In genomic region chr1:21302747-21303715, GRCh38 we compare ENCODE assay signal across 8 cellular contexts. TPM values are rescaled to one million over a fixed set of nuclear protein-coding genes. Genes with fewer than 3 reads are reported as not detected.
DNase-seq lines count a peak whose midpoint lies in the region; ATAC-seq and TF ChIP-seq lines count a peak whose summit lies in the region.

No MANE protein-coding gene starts in this region.

- no peaks in the 10 kb centered on the region for H3F3A ChIP-seq in PC-3 (ENCODE audit: low read length, unreplicated experiment)

- H4K20me1 ChIP-seq in PC-3 (ENCODE audit: low read length) (peaks cover 7% of the 10 kb centered on the region; the same call in 1 of the 2 replicates), fibroblast of lung (ENCODE audit: control insufficient read depth, extremely low read depth, insufficient read depth, low read length) (no peaks in the 10 kb centered on the region)

- H3K4me3 Mint-ChIP-seq in activated CD8-positive, alpha-beta memory T cell treated with anti-CD3 and anti-CD28 coated beads, Interleukin-2, amount 10 ng/mL, durations not matched to agents 7 days and 5 days: no peak overlapping the region

- BruUV-seq in PC-3 (replicated peaks; lab: Mats Ljungman, UMichigan): no TSS peak

- intact Hi-C loops in PC-3 (cut with micrococcal nuclease) (no loop called here), lower leg skin (cut with DNase I; ENCODE audit: low total_unique reads) (no loop called here)

- H3K9me3 ChIP-seq in PC-3 (ENCODE audit: low read length) (no peaks in the 10 kb centered on the region), fibroblast of lung (ENCODE audit: control insufficient read depth, insufficient read depth, low read depth, low read length) (no peaks in the 10 kb centered on the region)

- 31 to 37% methylated on average over 11 of the region's 11 CpGs for WGBS in lower leg skin, 2 donors

- no peak overlapping the region for H3K27ac ChIP-seq in PC-3 (ENCODE audit: low read length)
- peak overlapping the region; percentile 67 for H3K27ac ChIP-seq in fibroblast of lung (ENCODE audit: insufficient read depth, low read length)

- POLR2A ChIA-PET in PC-3 (lab: Charles Lee; ENCODE audit: unreplicated experiment): no interaction called here

- H2AFZ ChIP-seq in PC-3 (ENCODE audit: low read length): no peak overlapping the region
- no peak overlapping the region for H2AFZ ChIP-seq in fibroblast of lung (ENCODE audit: low read length)

- no peaks in the 10 kb centered on the region for H3K27me3 Mint-ChIP-seq in activated CD8-positive, alpha-beta memory T cell treated with anti-CD3 and anti-CD28 coated beads, Interleukin-2, amount 10 ng/mL, durations not matched to agents 7 days and 5 days

- H3K36me3 ChIP-seq in PC-3 (ENCODE audit: low read depth, low read length) (no peaks in the 10 kb centered on the region), fibroblast of lung (ENCODE audit: control insufficient read depth, insufficient read depth, low read length) (no peaks in the 10 kb centered on the region)

- TF ChIP-seq POLR2A in lower leg skin (IDR thresholded peaks at IDR 0.05): no peak

- H3K9me2 ChIP-seq in PC-3 (replicated peaks; ENCODE audit: low read length): no peaks in the 10 kb centered on the region

- DNase-seq in ELF-1 (ENCODE audit: low read depth, low spot score): peak; percentile 81
- peak; percentile 45 for DNase-seq in PC-3
- peak; percentile 78 to 87 for DNase-seq in fibroblast of lung (ENCODE audit: low read depth in 2 of 2)
- DNase-seq in renal cortical epithelial cell (ENCODE audit: low read depth): peak; percentile 30
- no peak for DNase-seq in lower leg skin (ENCODE audit: low spot score in 2 of 2)
- no peak for DNase-seq in HuH-7.5 (ENCODE audit: low spot score)
- no peak for DNase-seq in DMS114 treated with DMSO at 0.1 percent for 48 hours (lab: John Stamatoyannopoulos, UW; ENCODE audit: unreplicated experiment)
- no peak for DNase-seq in activated CD8-positive, alpha-beta memory T cell treated with anti-CD3 and anti-CD28 coated beads, Interleukin-2, amount 10 ng/mL, durations not matched to agents 7 days and 5 days

- H3K4me1 ChIP-seq in PC-3 (ENCODE audit: insufficient read depth, low read length) (peaks cover 22% of the 10 kb centered on the region), fibroblast of lung (ENCODE audit: control insufficient read depth, extremely low read depth, insufficient read depth, low read length) (peaks cover 34% of the 10 kb centered on the region)

- H3K9ac ChIP-seq in PC-3 (ENCODE audit: low read length): no peak overlapping the region
- H3K9ac ChIP-seq in fibroblast of lung (ENCODE audit: insufficient read depth, low read length): no peak overlapping the region

- no peaks in the 10 kb centered on the region for H3K9me3 Mint-ChIP-seq in activated CD8-positive, alpha-beta memory T cell treated with anti-CD3 and anti-CD28 coated beads, Interleukin-2, amount 10 ng/mL, durations not matched to agents 7 days and 5 days (ENCODE audit: low read depth)

- no peak overlapping the region for H3K4me3 ChIP-seq in PC-3 (ENCODE audit: low read length)
- H3K4me3 ChIP-seq in fibroblast of lung (replicated peaks in 1 of 4; ENCODE audit: control extremely low read depth in 1 of 4, insufficient read depth in 1 of 4, low read depth in 3 of 4, low read length in 4 of 4): no peak overlapping the region
- no peak overlapping the region for H3K4me3 ChIP-seq in lower leg skin (ENCODE audit: low read depth, poor library complexity, severe bottlenecking)

- H3K79me2 ChIP-seq in PC-3 (ENCODE audit: low read length): peaks cover 33% of the 10 kb centered on the region
- peaks cover 47% of the 10 kb centered on the region for H3K79me2 ChIP-seq in fibroblast of lung (ENCODE audit: control insufficient read depth, insufficient read depth, low read length)

- H3K27ac Mint-ChIP-seq in activated CD8-positive, alpha-beta memory T cell treated with anti-CD3 and anti-CD28 coated beads, Interleukin-2, amount 10 ng/mL, durations not matched to agents 7 days and 5 days: no peak overlapping the region

- H3K4me2 ChIP-seq in PC-3 (ENCODE audit: low read length): peak overlapping the region; percentile 12; the same call in 1 of the 2 replicates
- H3K4me2 ChIP-seq in fibroblast of lung (ENCODE audit: extremely low read depth, insufficient read depth, low read length): peak overlapping the region; percentile 9

- peaks cover 41% of the 10 kb centered on the region for H3K4me1 Mint-ChIP-seq in activated CD8-positive, alpha-beta memory T cell treated with anti-CD3 and anti-CD28 coated beads, Interleukin-2, amount 10 ng/mL, durations not matched to agents 7 days and 5 days

- peak; percentile 36; the same call in 1 of the 2 replicates for TF ChIP-seq CTCF in PC-3 (conservative IDR thresholded peaks at IDR 0.05; ENCODE audit: low read depth, low read length)
- TF ChIP-seq CTCF in fibroblast of lung (conservative IDR thresholded peaks at IDR 0.05 in 1 of 2, IDR thresholded peaks at IDR 0.05 in 1 of 2; ENCODE audit: low read depth in 1 of 2, low read length in 2 of 2): peak in 1 of 2 donors; percentile 8
- TF ChIP-seq CTCF in lower leg skin (IDR thresholded peaks at IDR 0.05): no peak

- no peaks in the 10 kb centered on the region for H3K36me3 Mint-ChIP-seq in activated CD8-positive, alpha-beta memory T cell treated with anti-CD3 and anti-CD28 coated beads, Interleukin-2, amount 10 ng/mL, durations not matched to agents 7 days and 5 days

- H3K27me3 ChIP-seq in PC-3 (ENCODE audit: low read length) (no peaks in the 10 kb centered on the region), fibroblast of lung (ENCODE audit: control insufficient read depth, insufficient read depth, low read length) (no peaks in the 10 kb centered on the region)

- peak; percentile 75 for ATAC-seq in PC-3
- no peak for ATAC-seq in activated CD8-positive, alpha-beta memory T cell treated with anti-CD3 and anti-CD28 coated beads, Interleukin-2, amount 10 ng/mL, durations not matched to agents 7 days and 5 days

- CTCF ChIA-PET in PC-3 (lab: Charles Lee): interaction anchor here (0.6 kb wide), 1 partner anchor 67 kb away, joined by 5 read pairs; no protein-coding TSS in a partner anchor
- CTCF ChIA-PET in activated CD8-positive, alpha-beta memory T cell treated with anti-CD3 and anti-CD28 coated beads, Interleukin-2, amount 10 ng/mL, durations not matched to agents 7 days and 5 days (lab: Charles Lee): interaction anchor here (0.8 to 1.4 kb wide), 3 partner anchors 31 to 71 kb away, joined by 3 read pairs; no protein-coding TSS in a partner anchor

RNA-seq across cellular contexts. Expression of gene ECE1, which starts 12.8 kb away (rescaled TPM):
- total RNA-seq in PC-3 (2014; rRNA removed): 86.8 and 110 TPM in 2 replicates
- 57.3 and 138 TPM in 2 replicates for total RNA-seq in fibroblast of lung
- 131 and 137 TPM in 2 replicates for polyA plus RNA-seq in fibroblast of lung
- 145 and 152 TPM in 2 replicates for polyA plus RNA-seq in fibroblast of lung (2012)
- 228 and 250 TPM in 2 replicates for polyA minus RNA-seq in fibroblast of lung (ENCODE audit: low replicate concordance)
- total RNA-seq in renal cortical epithelial cell: 122 and 191 TPM in 2 replicates
- total RNA-seq in lower leg skin: 10 to 100 TPM; 37.1 to 68.9 (median 48.3) TPM
- total RNA-seq in activated CD8-positive, alpha-beta memory T cell treated with anti-CD3 and anti-CD28 coated beads, Interleukin-2, amount 10 ng/mL, durations not matched to agents 7 days and 5 days: 10 to 100 TPM; 46.6 to 87.5 TPM

Comparison
In these comparisons a context has a peak if more than half of its experiments do, and no peak if none do; other contexts are left out.
1. DNase-seq: peak in ELF-1 (single experiment), PC-3 (single experiment), fibroblast of lung (2 of 2) and renal cortical epithelial cell (single experiment); none in lower leg skin (0 of 2), HuH-7.5 (single experiment), DMS114 treated with DMSO at 0.1 percent for 48 hours (single experiment) and activated CD8-positive, alpha-beta memory T cell treated with anti-CD3 and anti-CD28 coated beads, Interleukin-2, amount 10 ng/mL, durations not matched to agents 7 days and 5 days (single experiment).